ENCODE assay signal across 18 cellular contexts in the genomic region with DNA sequence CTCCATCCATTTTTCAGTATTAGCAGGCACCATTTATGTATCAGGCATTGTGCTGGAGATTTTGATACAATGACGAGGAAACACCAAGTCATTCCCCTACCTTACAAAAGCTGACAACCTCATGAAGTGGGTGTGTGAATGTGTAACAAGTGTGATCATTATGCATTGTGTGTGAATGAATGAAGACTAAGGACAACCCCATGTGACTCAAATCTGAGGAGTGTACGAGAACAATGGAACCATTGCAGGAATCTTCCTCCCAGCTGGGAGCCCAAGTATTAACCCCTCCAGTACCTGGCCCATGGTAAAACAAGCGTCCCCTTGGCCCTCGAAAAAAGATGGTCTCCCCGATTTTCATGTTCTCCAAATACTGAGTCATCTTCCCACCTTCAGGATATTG. TPM values are rescaled to one million over a fixed set of nuclear protein-coding genes. Genes with fewer than 3 reads are reported as not detected.
DNase-seq lines count a peak whose midpoint lies in the region; ATAC-seq and TF ChIP-seq lines count a peak whose summit lies in the region.
"Had no signal": no experiment of that assay in that cellular context is flagged by ENCODE, and none has a peak within 500 bp of the region (broad histone marks: within the 10 kb centered on the region; RNA-seq: fewer than 3 reads in every experiment).

No MANE protein-coding gene starts in this region.

- intact Hi-C loops in esophagus squamous epithelium (cut with DNase I) = no loop called here
- intact Hi-C loops in left lung (cut with DNase I) = loop anchor here in 1 of 2 donors (5.0 kb wide), 1 partner anchor 97 kb away; no protein-coding TSS in a partner anchor

- peaks cover 9 to 80% (median 11%) of the 10 kb centered on the region in 3 donors for H3K4me1 ChIP-seq in esophagus squamous epithelium
- H3K4me1 ChIP-seq in suprapubic skin = peaks cover 32% of the 10 kb centered on the region
- H3K4me1 ChIP-seq in left lung = peaks cover 3 to 13% of the 10 kb centered on the region in 2 donors

- in situ Hi-C loops in SK-MEL-5 (cut with HindIII; ENCODE audit: low pct_unique_long_range_greater_than_20kb, low sequenced_read_pairs) = no loop called here

- H3K27me3 ChIP-seq in esophagus squamous epithelium = peaks cover 0 to 30% (median 0%) of the 10 kb centered on the region in 4 donors
- H3K27me3 ChIP-seq in suprapubic skin = no peaks in the 10 kb centered on the region
- H3K27me3 ChIP-seq in left lung = peaks cover 0 to 29% of the 10 kb centered on the region in 2 donors
- H3K27me3 ChIP-seq: right atrium auricular region had no signal

- no peak for ATAC-seq in left lung
- ATAC-seq: natural killer cell; stimulated activated naive CD8-positive, alpha-beta T cell treated with anti-CD3 and anti-CD28 coated beads, Interleukin-15, amount 100 ng/mL, for 72 hours had no signal

- DNase-seq in SK-MEL-5 (ENCODE audit: low read depth, low spot score) (peak; percentile 98), esophagus squamous epithelium (lab: John Stamatoyannopoulos, UW) (no peak), midbrain (lab: John Stamatoyannopoulos, UW) (peak; percentile 72), suprapubic skin (ENCODE audit: low spot score in 2 of 2) (no peak), HT-29 (ENCODE audit: low spot score) (no peak), NCI-H1105 (lab: John Stamatoyannopoulos, UW) (no peak), left lung (no peak), SKM-1 (lab: John Stamatoyannopoulos, UW; ENCODE audit: unreplicated experiment) (no peak)
- DNase-seq: activated CD4-positive, alpha-beta T cell treated with anti-CD3 and anti-CD28 coated beads, Interleukin-2, amount 50 U/mL, for 1 hour; activated T-cell treated with anti-CD3 and anti-CD28 coated beads for 4 hours; natural killer cell; NCI-H2107; NCI-H524; stimulated activated naive CD8-positive, alpha-beta T cell treated with anti-CD3 and anti-CD28 coated beads, Interleukin-15, amount 100 ng/mL, for 72 hours had no signal

- H3K36me3 ChIP-seq in esophagus squamous epithelium (peaks cover 0 to 43% (median 0%) of the 10 kb centered on the region in 3 donors), suprapubic skin (peaks cover 36% of the 10 kb centered on the region), left lung (peaks cover 0 to 8% of the 10 kb centered on the region in 2 donors)

- H3K27ac ChIP-seq in esophagus squamous epithelium (peak overlapping the region; percentile 61 to 90 (median 70)), suprapubic skin (peak overlapping the region; percentile 69), left lung (no peak overlapping the region)
- H3K27ac ChIP-seq: right atrium auricular region had no signal

- no peak for TF ChIP-seq EP300 in suprapubic skin (IDR thresholded peaks at IDR 0.05)

- H3K4me3 ChIP-seq in esophagus squamous epithelium (no peak overlapping the region), suprapubic skin (no peak overlapping the region), left lung (no peak overlapping the region)
- H3K4me3 ChIP-seq: lung, right atrium auricular region had no signal

- TF ChIP-seq POLR2A in esophagus squamous epithelium (IDR thresholded peaks at IDR 0.05) = no peak
- no peak for TF ChIP-seq POLR2A in suprapubic skin (IDR thresholded peaks at IDR 0.05)

- no peaks in the 10 kb centered on the region for H3K9me3 ChIP-seq in esophagus squamous epithelium
- H3K9me3 ChIP-seq in suprapubic skin = no peaks in the 10 kb centered on the region
- no peaks in the 10 kb centered on the region for H3K9me3 ChIP-seq in left lung
- H3K9me3 ChIP-seq: right atrium auricular region had no signal

- WGBS in esophagus squamous epithelium, 2 donors = 53 to 60% methylated on average over 5 of the region's 5 CpGs
- WGBS in suprapubic skin = 53% methylated on average over 5 of the region's 5 CpGs

- TF ChIP-seq CTCF in esophagus squamous epithelium (IDR thresholded peaks at IDR 0.05) (no peak), suprapubic skin (IDR thresholded peaks at IDR 0.05) (no peak), left lung (IDR thresholded peaks at IDR 0.05) (no peak)

RNA-seq across cellular contexts. Expression of a gene that starts 4.4 kb away (rescaled TPM):
- total RNA-seq in SK-MEL-5 (2014; rRNA removed; shearing (Covaris generic)) = 33.3 and 34.8 TPM in 2 replicates
- polyA plus RNA-seq in SK-MEL-5 (2015; cell fraction: cytosol; rRNA removed) = 78.3 and 93.4 TPM in 2 replicates
- 134 and 142 TPM in 2 replicates for polyA plus RNA-seq in SK-MEL-5 (2015; cell fraction: nucleus; rRNA removed)
- 10 to 100 TPM in 3 of 4 donors, 1 to 10 TPM in 1; 7.6 to 56.9 (median 18.0) TPM for total RNA-seq in esophagus squamous epithelium
- 10 to 100 TPM; 30.7 to 78.4 (median 53.9) TPM for total RNA-seq in suprapubic skin
- total RNA-seq in HT-29 (2014; rRNA removed; shearing (Covaris generic)) = 0.13 and 2.5 TPM in 2 replicates
- 10 to 100 TPM in 1 of 2 donors, 1 to 10 TPM in 1; 7.9 to 13.1 TPM for total RNA-seq in left lung
- total RNA-seq: H4 had no signal

RNA-seq across cellular contexts. Expression of a gene that starts 37.4 kb away (rescaled TPM):
- total RNA-seq in SK-MEL-5 (2014; rRNA removed; shearing (Covaris generic)) = not detected in 2 replicates
- polyA plus RNA-seq in SK-MEL-5 (2015; cell fraction: cytosol; rRNA removed) = not detected in 2 replicates
- polyA plus RNA-seq in SK-MEL-5 (2015; cell fraction: nucleus; rRNA removed) = not detected in 2 replicates
- total RNA-seq in esophagus squamous epithelium (1 to 10 TPM in 1 of 4 donors, under 1 TPM in 1, not detected in 2; 0.21 to 2.1 TPM), suprapubic skin (10 to 100 TPM in 2 of 4 donors, 1 to 10 TPM in 2; 6.2 to 44.0 (median 20.3) TPM), left lung (1 to 10 TPM in 1 of 2 donors, under 1 TPM in 1; 0.81 to 4.6 TPM)
- not detected in 2 replicates for total RNA-seq in HT-29 (2014; rRNA removed; shearing (Covaris generic))
- total RNA-seq: cerebellum, natural killer cell, right atrium auricular region had no signal

Comparison
In these comparisons a context has a peak if more than half of its experiments do, and no peak if none do; other contexts are left out.
1. DNase-seq: peak in SK-MEL-5 (single experiment) and midbrain (single experiment); none in esophagus squamous epithelium (single experiment), suprapubic skin (0 of 2), HT-29 (single experiment), NCI-H1105 (single experiment), left lung (0 of 2) and SKM-1 (single experiment).
2. H3K27ac ChIP-seq: peak in esophagus squamous epithelium (4 of 4) and suprapubic skin (single experiment); none in left lung (0 of 2).